ENCODE assay signal across 1 cellular context in genomic region chr3:58049143-58049785, GRCh38.
TF ChIP-seq lines count a peak whose summit lies in the region.

No MANE protein-coding gene starts in this region.

TF ChIP-seq in HepG2, 621 proteins besides CTCF, POLR2A, EP300 and RAD21 (continued from another document and continues in another):
- TF ChIP-seq HMGXB3 (CRISPR knock-in tag; IDR thresholded peaks at IDR 0.05; ENCODE audit: borderline replicate concordance) = peak; percentile 54; the same call in 1 of the 2 replicates
- TF ChIP-seq ZNF792 (CRISPR knock-in tag; IDR thresholded peaks at IDR 0.05) = 0 out of 2 replicates have a peak, but pooled peaks have one; percentile 60
- TF ChIP-seq ATF7 (IDR thresholded peaks at IDR 0.05) = peak; percentile 98
- peak; percentile 100 for TF ChIP-seq ATF7 (CRISPR knock-in tag; IDR thresholded peaks at IDR 0.05)
- TF ChIP-seq ZNF691 (CRISPR knock-in tag; IDR thresholded peaks at IDR 0.05; ENCODE audit: borderline replicate concordance, low read depth) = peak; percentile 73
- peak; percentile 93 for TF ChIP-seq ZNF12 (CRISPR knock-in tag; IDR thresholded peaks at IDR 0.05)
- TF ChIP-seq ZNF468 (CRISPR knock-in tag; IDR thresholded peaks at IDR 0.05) = no peak
- TF ChIP-seq SMAD1 (CRISPR knock-in tag; IDR thresholded peaks at IDR 0.05; ENCODE audit: borderline replicate concordance, low read depth) = no peak
- peak; percentile 74; the same call in 1 of the 2 replicates for TF ChIP-seq SIX1 (CRISPR knock-in tag; IDR thresholded peaks at IDR 0.05; ENCODE audit: borderline replicate concordance)
- no peak for TF ChIP-seq SATB2 (CRISPR knock-in tag; IDR thresholded peaks at IDR 0.05)
- TF ChIP-seq ZBTB40 (IDR thresholded peaks at IDR 0.05) = no peak
- no peak; the same call in 1 of the 2 replicates for TF ChIP-seq ZBTB40 (CRISPR knock-in tag; IDR thresholded peaks at IDR 0.05)
- TF ChIP-seq PAXIP1 (CRISPR knock-in tag; conservative IDR thresholded peaks at IDR 0.05) = peak; percentile 92
- TF ChIP-seq CAMTA2 (CRISPR knock-in tag; IDR thresholded peaks at IDR 0.05; ENCODE audit: borderline replicate concordance) = no peak
- peak; percentile 85 for TF ChIP-seq ZNF281 (CRISPR knock-in tag; IDR thresholded peaks at IDR 0.05; ENCODE audit: borderline replicate concordance)
- TF ChIP-seq ZMYM3 (CRISPR knock-in tag; IDR thresholded peaks at IDR 0.05) = peak; percentile 81
- TF ChIP-seq GZF1 (CRISPR knock-in tag; IDR thresholded peaks at IDR 0.05) = no peak
- peak; percentile 37; the same call in 1 of the 3 replicates for TF ChIP-seq MXI1 (IDR thresholded peaks at IDR 0.05; ENCODE audit: borderline replicate concordance, low read depth, low read length)
- peak; percentile 96 for TF ChIP-seq HOXA3 (CRISPR knock-in tag; IDR thresholded peaks at IDR 0.05)
- peak; percentile 81; the same call in 1 of the 2 replicates for TF ChIP-seq ZBTB7B (CRISPR knock-in tag; IDR thresholded peaks at IDR 0.05)
- TF ChIP-seq CCDC6 (CRISPR knock-in tag; IDR thresholded peaks at IDR 0.05) = 0 out of 2 replicates have a peak, but pooled peaks have one; percentile 39
- peak; percentile 58; the same call in 1 of the 2 replicates for TF ChIP-seq FOXK1 (CRISPR knock-in tag; IDR thresholded peaks at IDR 0.05; ENCODE audit: borderline replicate concordance, low read depth)
- TF ChIP-seq ZNF629 (CRISPR knock-in tag; conservative IDR thresholded peaks at IDR 0.05) = peak; percentile 47; the same call in 1 of the 2 replicates
- no peak for TF ChIP-seq ZNF256 (CRISPR knock-in tag; conservative IDR thresholded peaks at IDR 0.05)
- peak; percentile 96 for TF ChIP-seq ZHX1 (CRISPR knock-in tag; IDR thresholded peaks at IDR 0.05; ENCODE audit: low read depth)
- TF ChIP-seq HIVEP1 (CRISPR knock-in tag; IDR thresholded peaks at IDR 0.05) = 0 out of 2 replicates have a peak, but pooled peaks have one; percentile 48
